9 cellular contexts compared by ENCODE assay signal in the genomic region with DNA sequence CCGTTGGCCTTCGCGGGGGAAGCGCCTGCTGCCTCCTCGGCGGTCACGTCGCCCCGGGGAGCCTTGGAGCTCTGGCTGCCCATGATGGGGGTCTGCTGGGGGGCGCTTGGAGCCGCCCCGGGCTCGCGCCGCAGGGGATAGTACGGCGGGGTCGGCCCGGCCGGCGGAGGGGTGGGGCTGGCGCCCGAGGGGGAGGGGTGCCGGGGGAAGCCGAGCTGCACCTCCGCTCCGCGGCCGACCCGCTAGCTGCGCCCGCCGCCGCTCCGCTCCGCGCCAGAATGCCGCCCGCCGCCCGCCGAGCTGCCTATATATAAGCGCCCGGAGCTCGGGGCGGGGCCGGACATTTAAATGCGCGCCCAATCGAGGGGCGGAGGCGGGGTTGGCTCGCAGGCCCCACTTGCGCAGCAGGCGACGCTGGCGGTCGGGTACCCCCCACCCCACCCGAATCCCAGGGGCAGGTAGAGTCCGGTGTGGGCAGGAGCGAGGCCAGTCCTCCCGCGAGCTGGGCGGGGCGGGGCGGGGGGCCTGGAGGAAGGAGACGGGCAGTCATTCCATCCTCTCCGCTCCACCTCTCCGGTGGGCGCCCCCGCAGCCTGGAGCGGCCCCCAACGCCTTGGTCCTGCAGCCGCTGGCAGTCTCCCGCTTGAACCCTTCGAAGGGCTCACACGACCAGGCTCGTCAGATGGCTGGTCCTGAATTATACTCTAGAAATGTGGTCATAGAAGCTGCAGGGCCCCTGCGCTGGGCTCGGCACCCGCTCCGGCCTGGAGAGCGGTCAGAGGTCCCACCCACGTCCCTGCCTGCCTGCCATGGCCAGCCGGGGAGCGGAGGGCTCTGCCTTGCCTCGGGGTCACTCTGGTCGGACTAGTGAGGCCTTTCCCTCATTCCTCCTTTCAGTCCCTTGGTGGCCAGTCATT. TPM values are rescaled to one million over a fixed set of nuclear protein-coding genes. Genes with fewer than 3 reads are reported as not detected.
DNase-seq lines count a peak whose midpoint lies in the region; ATAC-seq and TF ChIP-seq lines count a peak whose summit lies in the region.
"Had no signal": no experiment of that assay in that cellular context is flagged by ENCODE, and none has a peak within 500 bp of the region (broad histone marks: within the 10 kb centered on the region; RNA-seq: fewer than 3 reads in every experiment).

A gene with protein sequence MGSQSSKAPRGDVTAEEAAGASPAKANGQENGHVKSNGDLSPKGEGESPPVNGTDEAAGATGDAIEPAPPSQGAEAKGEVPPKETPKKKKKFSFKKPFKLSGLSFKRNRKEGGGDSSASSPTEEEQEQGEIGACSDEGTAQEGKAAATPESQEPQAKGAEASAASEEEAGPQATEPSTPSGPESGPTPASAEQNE (minus strand): TSS at position 283 of the 917 bp plus-strand sequence. CDS start 200 bp downstream, at position 83.

- peak within 1 kb of the TSS; percentile 91 for H3K27ac Mint-ChIP-seq in activated naive CD4-positive, alpha-beta T cell treated with anti-CD3 and anti-CD28 coated beads, Interleukin-2, amount 50 U/mL, for 24 hours

- TF ChIP-seq EP300 in SK-N-SH (IDR thresholded peaks at IDR 0.05; ENCODE audit: borderline replicate concordance in 1 of 2, low read depth in 1 of 2, low read length in 1 of 2) (no peak), ovary (IDR thresholded peaks at IDR 0.05) (no peak)

- H3K4me3 ChIP-seq in SK-N-SH (ENCODE audit: low read depth in 2 of 2, low read length in 1 of 2) (peak within 1 kb of the TSS; percentile 84 to 92), ovary (peak within 1 kb of the TSS; percentile 67), thyroid gland (replicated peaks in 1 of 3) (peak within 1 kb of the TSS; percentile 18 to 81 (median 78))

- peak; percentile 86 for TF ChIP-seq POLR2A in ovary (IDR thresholded peaks at IDR 0.05)
- peak; percentile 90 to 98 for TF ChIP-seq POLR2A in thyroid gland (IDR thresholded peaks at IDR 0.05)

- CTCF ChIA-PET in SK-N-SH (lab: Yijun Ruan, JAX): interaction anchor here (0.6 to 3.7 kb wide), 10 partner anchors 9 to 376 kb away, joined by 3 to 24 read pairs (median 4); a partner anchor contains a TSS

- peaks cover 49% of the 10 kb centered on the region for H3K4me1 Mint-ChIP-seq in activated naive CD4-positive, alpha-beta T cell treated with anti-CD3 and anti-CD28 coated beads, Interleukin-2, amount 50 U/mL, for 24 hours

- peak within 1 kb of the TSS; percentile 98 for H3K4me2 ChIP-seq in SK-N-SH

- no peak for TF ChIP-seq CTCF in SK-N-SH (IDR thresholded peaks at IDR 0.05)
- TF ChIP-seq CTCF in ovary (IDR thresholded peaks at IDR 0.05): no peak
- no peak for TF ChIP-seq CTCF in thyroid gland (IDR thresholded peaks at IDR 0.05)

- H3K36me3 Mint-ChIP-seq in activated naive CD4-positive, alpha-beta T cell treated with anti-CD3 and anti-CD28 coated beads, Interleukin-2, amount 50 U/mL, for 24 hours: peaks cover 4% of the 10 kb centered on the region

- H3K27me3 ChIP-seq in SK-N-SH (ENCODE audit: insufficient read depth) (no peaks in the 10 kb centered on the region), ovary (no peaks in the 10 kb centered on the region), thyroid gland (no peaks in the 10 kb centered on the region)

- 7% methylated on average over 3 of the region's 88 CpGs for WGBS in SK-N-SH (ENCODE audit: low lambda C conversion rate)
- WGBS in ovary, 3 donors: 2 to 8% (median 6%) methylated on average over 24 to 88 of the region's 88 CpGs
- WGBS in thyroid gland, 2 donors: 20 to 40% methylated on average over 1 to 11 of the region's 88 CpGs

- H3K27me3 Mint-ChIP-seq in activated naive CD4-positive, alpha-beta T cell treated with anti-CD3 and anti-CD28 coated beads, Interleukin-2, amount 50 U/mL, for 24 hours: no peaks in the 10 kb centered on the region

- DNase-seq in CMK (ENCODE audit: low read depth) (peak; percentile 45), LoVo (ENCODE audit: low spot score) (peak; percentile 84), SK-N-SH (peak; percentile 96), Right ventricle myocardium inferior (ENCODE audit: missing footprints) (peak; percentile 93), ovary (peak; percentile 92 to 96 (median 95)), thyroid gland (peak; percentile 83 to 88)

- H3K9me3 Mint-ChIP-seq in activated naive CD4-positive, alpha-beta T cell treated with anti-CD3 and anti-CD28 coated beads, Interleukin-2, amount 50 U/mL, for 24 hours: no peaks in the 10 kb centered on the region

- H2AFZ ChIP-seq in SK-N-SH (ENCODE audit: low read depth): 0 out of 2 replicates have a peak within 1 kb of the TSS, but pooled peaks have one; percentile 59

- peaks cover 16% of the 10 kb centered on the region for H3F3A ChIP-seq in SK-N-SH (replicated peaks; ENCODE audit: insufficient read depth)

- ATAC-seq in GM21390 (IDR thresholded peaks at IDR 0.05; ENCODE audit: unreplicated experiment) (peak; percentile 40), Right ventricle myocardium inferior (peak; percentile 73)

- H3K4me3 Mint-ChIP-seq in activated naive CD4-positive, alpha-beta T cell treated with anti-CD3 and anti-CD28 coated beads, Interleukin-2, amount 50 U/mL, for 24 hours: peak within 1 kb of the TSS; percentile 91

- TF ChIP-seq RAD21 in SK-N-SH (IDR thresholded peaks at IDR 0.05; ENCODE audit: low read length): no peak

- H3K9me2 ChIP-seq in SK-N-SH: no peaks in the 10 kb centered on the region

- peak within 1 kb of the TSS; percentile 36 to 81; a peak in 3 of 4 replicates for H3K27ac ChIP-seq in SK-N-SH (ENCODE audit: low read depth in 2 of 2, low read length in 1 of 2)
- H3K27ac ChIP-seq in ovary: peak within 1 kb of the TSS; percentile 85 to 95
- H3K27ac ChIP-seq in thyroid gland: peak within 1 kb of the TSS; percentile 85 to 90 (median 87)
- H3K27ac ChIP-seq: epithelial cell of prostate had no signal

- peaks cover 8 to 31% of the 10 kb centered on the region in 2 experiments; a peak in 3 of 4 replicates for H3K4me1 ChIP-seq in SK-N-SH (ENCODE audit: control insufficient read depth in 1 of 2, insufficient read depth in 2 of 2, low read depth in 1 of 2, low read length in 1 of 2)
- H3K4me1 ChIP-seq in ovary (ENCODE audit: insufficient read depth): peaks cover 3% of the 10 kb centered on the region
- H3K4me1 ChIP-seq in thyroid gland: peaks cover 41 to 48% of the 10 kb centered on the region in 2 donors

- intact Hi-C loops in Right ventricle myocardium inferior (cut with DNase I): no loop called here
- intact Hi-C loops in ovary (cut with DNase I): loop anchor here in 1 of 4 donors (2.0 kb wide), 1 partner anchor 59 kb away; a partner anchor contains a TSS
- intact Hi-C loops in thyroid gland (cut with DNase I): loop anchor here (10.0 kb wide), 1 partner anchor 101 kb away; no protein-coding TSS in a partner anchor

- peaks cover 44% of the 10 kb centered on the region for H3K79me2 ChIP-seq in SK-N-SH (ENCODE audit: insufficient read depth)

- H4K20me1 ChIP-seq in SK-N-SH (ENCODE audit: insufficient read depth): peaks cover 31% of the 10 kb centered on the region

- POLR2A ChIA-PET in SK-N-SH (lab: Yijun Ruan, JAX): interaction anchor here (0.5 to 2.1 kb wide), 18 partner anchors 8 to 791 kb away, joined by 3 to 24 read pairs (median 4); a partner anchor contains a TSS

- H3K9ac ChIP-seq in SK-N-SH: peak within 1 kb of the TSS; percentile 96

- H3K9me3 ChIP-seq in SK-N-SH: no peaks in the 10 kb centered on the region
- no peaks in the 10 kb centered on the region for H3K9me3 ChIP-seq in ovary
- H3K9me3 ChIP-seq in thyroid gland: no peaks in the 10 kb centered on the region

- H3K36me3 ChIP-seq in SK-N-SH (replicated peaks in 1 of 2; ENCODE audit: control insufficient read depth in 1 of 2, insufficient read depth in 2 of 2, low read length in 1 of 2): peaks cover 14 to 31% of the 10 kb centered on the region in 2 experiments
- H3K36me3 ChIP-seq in ovary: no peaks in the 10 kb centered on the region
- peaks cover 0 to 4% of the 10 kb centered on the region in 2 donors for H3K36me3 ChIP-seq in thyroid gland

TF ChIP-seq in SK-N-SH, 30 proteins besides CTCF, POLR2A, EP300 and RAD21 (continues in another document):
- TF ChIP-seq, protein P1, sequence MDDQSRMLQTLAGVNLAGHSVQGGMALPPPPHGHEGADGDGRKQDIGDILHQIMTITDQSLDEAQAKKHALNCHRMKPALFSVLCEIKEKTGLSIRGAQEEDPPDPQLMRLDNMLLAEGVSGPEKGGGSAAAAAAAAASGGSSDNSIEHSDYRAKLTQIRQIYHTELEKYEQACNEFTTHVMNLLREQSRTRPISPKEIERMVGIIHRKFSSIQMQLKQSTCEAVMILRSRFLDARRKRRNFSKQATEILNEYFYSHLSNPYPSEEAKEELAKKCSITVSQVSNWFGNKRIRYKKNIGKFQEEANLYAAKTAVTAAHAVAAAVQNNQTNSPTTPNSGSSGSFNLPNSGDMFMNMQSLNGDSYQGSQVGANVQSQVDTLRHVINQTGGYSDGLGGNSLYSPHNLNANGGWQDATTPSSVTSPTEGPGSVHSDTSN (IDR thresholded peaks at IDR 0.05): no peak; the same call in 1 of the 2 replicates
- TF ChIP-seq RXRA (IDR thresholded peaks at IDR 0.05; ENCODE audit: borderline replicate concordance, low read depth) (no peak), SIN3A (IDR thresholded peaks at IDR 0.05; ENCODE audit: borderline replicate concordance, low read depth, low read length) (peak; percentile 91; the same call in 1 of the 2 replicates), SMC3 (IDR thresholded peaks at IDR 0.05; ENCODE audit: low read depth, low read length) (no peak), POLR2AphosphoS5 (IDR thresholded peaks at IDR 0.05; ENCODE audit: low read depth, low read length) (peak; percentile 99), TAF1 (IDR thresholded peaks at IDR 0.05; ENCODE audit: borderline replicate concordance, low read depth, low read length) (peak; percentile 98), NRF1 (IDR thresholded peaks at IDR 0.05; ENCODE audit: low read depth, low read length) (peak; percentile 66), YY1 (IDR thresholded peaks at IDR 0.05; ENCODE audit: low read depth) (no peak)
- TF ChIP-seq, protein P2, sequence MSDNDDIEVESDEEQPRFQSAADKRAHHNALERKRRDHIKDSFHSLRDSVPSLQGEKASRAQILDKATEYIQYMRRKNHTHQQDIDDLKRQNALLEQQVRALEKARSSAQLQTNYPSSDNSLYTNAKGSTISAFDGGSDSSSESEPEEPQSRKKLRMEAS (IDR thresholded peaks at IDR 0.05; ENCODE audit: low read depth): peak; percentile 47

RNA-seq across cellular contexts. Expression of the gene that starts here (rescaled TPM):
- polyA plus RNA-seq in SK-N-SH (2012; rRNA removed) (254 and 275 TPM in 2 replicates), ovary (100 to 1,000 TPM; 226 to 268 TPM)
- 257 and 303 TPM in 2 replicates for polyA plus RNA-seq in SK-N-SH (2012; cell fraction: cytosol; rRNA removed)
- polyA plus RNA-seq in SK-N-SH (2012; cell fraction: nucleus; rRNA removed): 94.4 and 121 TPM in 2 replicates
- total RNA-seq in Right ventricle myocardium inferior (28.5 TPM), ovary (100 to 1,000 TPM; 105 to 667 (median 335) TPM), thyroid gland (10 to 100 TPM; 62.1 to 97.3 (median 70.6) TPM)

Comparison
In these comparisons a context has a peak if more than half of its experiments do, and no peak if none do; other contexts are left out.
1. Peak in every context shown above with its lines: DNase-seq, ATAC-seq, H3K4me3 ChIP-seq and H3K27ac ChIP-seq.
2. DNase-seq: peak in every context shown above with its lines; median percentile 96 in SK-N-SH; 95 in ovary; 93 in Right ventricle myocardium inferior; 86 in thyroid gland; 84 in LoVo; 45 in CMK.